In the genomic region with DNA sequence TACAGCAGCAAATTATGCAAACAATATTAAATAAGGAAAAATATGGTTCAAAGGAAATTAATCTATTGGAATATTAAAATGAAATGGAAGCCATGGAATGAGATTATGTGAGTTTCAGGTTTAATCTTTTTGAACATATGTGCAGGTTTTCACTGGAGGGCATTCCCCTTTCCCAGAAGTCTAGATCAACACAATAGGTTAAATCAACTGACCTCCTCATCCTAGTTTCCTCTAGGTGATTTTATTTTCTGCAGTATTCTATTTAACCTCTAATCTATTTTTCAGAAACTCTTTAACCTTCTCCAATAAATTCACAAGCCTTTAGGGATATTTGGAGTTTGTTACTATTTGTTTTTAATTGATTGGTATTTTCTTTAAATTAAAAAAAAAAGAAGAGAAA, we compare ENCODE assay signal across 1 cellular context.
TF ChIP-seq lines count a peak whose summit lies in the region.

No MANE protein-coding gene starts in this region.

TF ChIP-seq in HepG2, 621 proteins besides CTCF, POLR2A, EP300 and RAD21 (continued from another document):
- TF ChIP-seq, protein P1, sequence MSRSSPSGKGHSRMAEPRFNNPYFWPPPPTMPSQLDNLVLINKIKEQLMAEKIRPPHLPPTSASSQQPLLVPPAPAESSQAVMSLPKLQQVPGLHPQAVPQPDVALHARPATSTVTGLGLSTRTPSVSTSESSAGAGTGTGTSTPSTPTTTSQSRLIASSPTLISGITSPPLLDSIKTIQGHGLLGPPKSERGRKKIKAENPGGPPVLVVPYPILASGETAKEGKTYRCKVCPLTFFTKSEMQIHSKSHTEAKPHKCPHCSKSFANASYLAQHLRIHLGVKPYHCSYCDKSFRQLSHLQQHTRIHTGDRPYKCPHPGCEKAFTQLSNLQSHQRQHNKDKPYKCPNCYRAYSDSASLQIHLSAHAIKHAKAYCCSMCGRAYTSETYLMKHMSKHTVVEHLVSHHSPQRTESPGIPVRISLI (CRISPR knock-in tag; IDR thresholded peaks at IDR 0.05; ENCODE audit: borderline replicate concordance): no peak
- TF ChIP-seq XBP1 (CRISPR knock-in tag; IDR thresholded peaks at IDR 0.05) (no peak), MED13 (CRISPR knock-in tag; IDR thresholded peaks at IDR 0.05) (no peak), GABPB1 (CRISPR knock-in tag; IDR thresholded peaks at IDR 0.05) (no peak), ZNF460 (CRISPR knock-in tag; IDR thresholded peaks at IDR 0.05; ENCODE audit: borderline replicate concordance) (no peak), KDM3A (CRISPR knock-in tag; IDR thresholded peaks at IDR 0.05; ENCODE audit: low read depth) (no peak), XRCC5 (optimal IDR thresholded peaks at IDR 0.05; ENCODE audit: low read length) (no peak), NR2F1 (CRISPR knock-in tag; IDR thresholded peaks at IDR 0.05) (0 out of 4 replicates have a peak, but pooled peaks of 1 of the 2 experiments have one; percentile 25), TMF1 (CRISPR knock-in tag; IDR thresholded peaks at IDR 0.05; ENCODE audit: low read depth) (no peak), SETDB1 (CRISPR knock-in tag; IDR thresholded peaks at IDR 0.05; ENCODE audit: borderline replicate concordance) (no peak), ZNF549 (CRISPR knock-in tag; IDR thresholded peaks at IDR 0.05) (no peak), TCF7 (IDR thresholded peaks at IDR 0.05; ENCODE audit: low read depth) (no peak)
- TF ChIP-seq, protein P2, sequence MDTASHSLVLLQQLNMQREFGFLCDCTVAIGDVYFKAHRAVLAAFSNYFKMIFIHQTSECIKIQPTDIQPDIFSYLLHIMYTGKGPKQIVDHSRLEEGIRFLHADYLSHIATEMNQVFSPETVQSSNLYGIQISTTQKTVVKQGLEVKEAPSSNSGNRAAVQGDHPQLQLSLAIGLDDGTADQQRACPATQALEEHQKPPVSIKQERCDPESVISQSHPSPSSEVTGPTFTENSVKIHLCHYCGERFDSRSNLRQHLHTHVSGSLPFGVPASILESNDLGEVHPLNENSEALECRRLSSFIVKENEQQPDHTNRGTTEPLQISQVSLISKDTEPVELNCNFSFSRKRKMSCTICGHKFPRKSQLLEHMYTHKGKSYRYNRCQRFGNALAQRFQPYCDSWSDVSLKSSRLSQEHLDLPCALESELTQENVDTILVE (CRISPR knock-in tag; IDR thresholded peaks at IDR 0.05): no peak
- TF ChIP-seq, protein P3, sequence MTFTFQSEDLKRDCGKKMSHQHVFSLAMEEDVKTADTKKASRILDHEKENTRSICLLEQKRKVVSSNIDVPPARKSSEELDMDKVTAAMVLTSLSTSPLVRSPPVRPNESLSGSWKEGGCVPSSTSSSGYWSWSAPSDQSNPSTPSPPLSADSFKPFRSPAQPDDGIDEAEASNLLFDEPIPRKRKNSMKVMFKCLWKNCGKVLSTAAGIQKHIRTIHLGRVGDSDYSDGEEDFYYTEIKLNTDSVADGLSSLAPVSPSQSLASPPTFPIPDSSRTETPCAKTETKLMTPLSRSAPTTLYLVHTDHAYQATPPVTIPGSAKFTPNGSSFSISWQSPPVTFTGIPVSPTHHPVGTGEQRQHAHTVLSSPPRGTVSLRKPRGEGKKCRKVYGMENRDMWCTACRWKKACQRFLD (CRISPR knock-in tag; IDR thresholded peaks at IDR 0.05; ENCODE audit: borderline replicate concordance): no peak
- TF ChIP-seq, protein P4, sequence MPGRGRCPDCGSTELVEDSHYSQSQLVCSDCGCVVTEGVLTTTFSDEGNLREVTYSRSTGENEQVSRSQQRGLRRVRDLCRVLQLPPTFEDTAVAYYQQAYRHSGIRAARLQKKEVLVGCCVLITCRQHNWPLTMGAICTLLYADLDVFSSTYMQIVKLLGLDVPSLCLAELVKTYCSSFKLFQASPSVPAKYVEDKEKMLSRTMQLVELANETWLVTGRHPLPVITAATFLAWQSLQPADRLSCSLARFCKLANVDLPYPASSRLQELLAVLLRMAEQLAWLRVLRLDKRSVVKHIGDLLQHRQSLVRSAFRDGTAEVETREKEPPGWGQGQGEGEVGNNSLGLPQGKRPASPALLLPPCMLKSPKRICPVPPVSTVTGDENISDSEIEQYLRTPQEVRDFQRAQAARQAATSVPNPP (CRISPR knock-in tag; IDR thresholded peaks at IDR 0.05): no peak
